In genomic region chr19:1566392-1567115, GRCh38 we compare ENCODE assay signal across 8 cellular contexts. TPM values are rescaled to one million over a fixed set of nuclear protein-coding genes. Genes with fewer than 3 reads are reported as not detected.
A peak's percentile ranks its signal among the peaks of the same experiment; 100 is the strongest.
DNase-seq lines count a peak whose midpoint lies in the region; ATAC-seq and TF ChIP-seq lines count a peak whose summit lies in the region.

No MANE protein-coding gene starts in this region.

- intact Hi-C loops in esophagus squamous epithelium (cut with DNase I), result no loop called here

- H3K36me3 ChIP-seq in RWPE2 (ENCODE audit: low read depth) (0 out of 2 replicates have a peak, but pooled peaks cover 5% of the 10 kb centered on the region), esophagus squamous epithelium (no peaks in the 10 kb centered on the region), muscle layer of colon (ENCODE audit: insufficient read depth, low read length) (no peaks in the 10 kb centered on the region)

- DNase-seq in NCI-H2029 treated with DMSO at 0.1 percent for 48 hours (lab: John Stamatoyannopoulos, UW) (peak; percentile 26), NCI-H2029 (lab: John Stamatoyannopoulos, UW) (no peak), RWPE2 (ENCODE audit: low spot score) (no peak), esophagus squamous epithelium (lab: John Stamatoyannopoulos, UW) (no peak), DMS153 treated with DMSO at 0.1 percent for 48 hours (lab: John Stamatoyannopoulos, UW; ENCODE audit: unreplicated experiment) (no peak)
- DNase-seq in activated naive CD8-positive, alpha-beta T cell treated with anti-CD3 and anti-CD28 coated beads, Interleukin-2, amount 50 U/mL, for 24 hours, result no peak

- peaks cover 12% of the 10 kb centered on the region for H3K27me3 Mint-ChIP-seq in activated naive CD8-positive, alpha-beta T cell treated with anti-CD3 and anti-CD28 coated beads, Interleukin-2, amount 50 U/mL, for 24 hours

- H3K9me3 ChIP-seq in RWPE2 (ENCODE audit: severe bottlenecking) (no peaks in the 10 kb centered on the region), esophagus squamous epithelium (no peaks in the 10 kb centered on the region), muscle layer of colon (ENCODE audit: low read length) (no peaks in the 10 kb centered on the region)

- no peak overlapping the region for H3K27ac Mint-ChIP-seq in activated naive CD8-positive, alpha-beta T cell treated with anti-CD3 and anti-CD28 coated beads, Interleukin-2, amount 50 U/mL, for 24 hours

- H3K27me3 ChIP-seq in RWPE2 (ENCODE audit: insufficient read depth, poor library complexity, severe bottlenecking) (no peaks in the 10 kb centered on the region), esophagus squamous epithelium (peaks cover 0 to 13% (median 0%) of the 10 kb centered on the region in 4 donors), muscle layer of colon (ENCODE audit: control insufficient read depth in 1 of 2, insufficient read depth in 2 of 2, low read length in 2 of 2) (no peaks in the 10 kb centered on the region)

- H3K4me1 ChIP-seq in RWPE2 (ENCODE audit: insufficient read depth, poor library complexity, severe bottlenecking) (no peaks in the 10 kb centered on the region), esophagus squamous epithelium (peaks cover 17 to 38% (median 25%) of the 10 kb centered on the region in 3 donors), muscle layer of colon (ENCODE audit: insufficient read depth, low read length) (peaks cover 3% of the 10 kb centered on the region)

- peak in 3 of 4 donors; percentile 31 to 57 (median 53) for TF ChIP-seq POLR2A in esophagus squamous epithelium (IDR thresholded peaks at IDR 0.05)

- no peaks in the 10 kb centered on the region for H3K9me3 Mint-ChIP-seq in activated naive CD8-positive, alpha-beta T cell treated with anti-CD3 and anti-CD28 coated beads, Interleukin-2, amount 50 U/mL, for 24 hours

- H3K4me3 ChIP-seq in RWPE2 (ENCODE audit: severe bottlenecking) (peak overlapping the region; percentile 97), esophagus squamous epithelium (peak overlapping the region; percentile 57 to 89 (median 79)), muscle layer of colon (ENCODE audit: low read depth in 1 of 2, low read length in 2 of 2) (peak overlapping the region; percentile 50 to 86)

- TF ChIP-seq CTCF in RWPE2 (IDR thresholded peaks at IDR 0.05; ENCODE audit: poor library complexity, severe bottlenecking), result no peak
- TF ChIP-seq CTCF in esophagus squamous epithelium (IDR thresholded peaks at IDR 0.05), result no peak

- H3K27ac ChIP-seq in RWPE2 (ENCODE audit: poor library complexity, severe bottlenecking) (peak overlapping the region; percentile 57), esophagus squamous epithelium (peak overlapping the region; percentile 74 to 92 (median 86)), muscle layer of colon (ENCODE audit: low read depth, low read length) (peak overlapping the region; percentile 79)

- no peak overlapping the region for H3K4me3 Mint-ChIP-seq in activated naive CD8-positive, alpha-beta T cell treated with anti-CD3 and anti-CD28 coated beads, Interleukin-2, amount 50 U/mL, for 24 hours

- peak overlapping the region; percentile 27 for H3K9ac ChIP-seq in muscle layer of colon (ENCODE audit: low read length)

- 0 to 31% methylated on average over 1 to 5 of the region's 42 CpGs for WGBS in esophagus squamous epithelium, 2 donors

- no peaks in the 10 kb centered on the region for H3K36me3 Mint-ChIP-seq in activated naive CD8-positive, alpha-beta T cell treated with anti-CD3 and anti-CD28 coated beads, Interleukin-2, amount 50 U/mL, for 24 hours (ENCODE audit: low read depth)

- peaks cover 2% of the 10 kb centered on the region for H3K4me1 Mint-ChIP-seq in activated naive CD8-positive, alpha-beta T cell treated with anti-CD3 and anti-CD28 coated beads, Interleukin-2, amount 50 U/mL, for 24 hours

- ATAC-seq in RWPE2 (ENCODE audit: low read depth) (peak; percentile 89), GM18861 (IDR thresholded peaks at IDR 0.05; ENCODE audit: unreplicated experiment) (no peak)
- no peak for ATAC-seq in activated naive CD8-positive, alpha-beta T cell treated with anti-CD3 and anti-CD28 coated beads, Interleukin-2, amount 50 U/mL, for 24 hours

RNA-seq across cellular contexts. Expression of gene MEX3D, which starts 1.6 kb away (rescaled TPM):
- total RNA-seq in esophagus squamous epithelium, result 10 to 100 TPM; 21.4 to 26.6 (median 23.0) TPM

RNA-seq across cellular contexts. Expression of gene MBD3, which starts 26.1 kb away (rescaled TPM):
- total RNA-seq in esophagus squamous epithelium, result 10 to 100 TPM; 74.8 to 87.9 (median 84.3) TPM

RNA-seq across cellular contexts. Expression of gene UQCR11, which starts 38.7 kb away (rescaled TPM):
- total RNA-seq in esophagus squamous epithelium, result 10 to 100 TPM; 47.1 to 74.4 (median 59.1) TPM

RNA-seq across cellular contexts. Expression of gene PLK5, which starts 42.7 kb away (rescaled TPM):
- under 1 TPM in 2 of 4 donors, not detected in 2; 0.19 to 0.66 TPM for total RNA-seq in esophagus squamous epithelium

RNA-seq across cellular contexts. Expression of gene ADAMTSL5, which starts 53.7 kb away (rescaled TPM):
- 10 to 100 TPM; 13.5 to 20.8 (median 18.8) TPM for total RNA-seq in esophagus squamous epithelium
